10 cellular contexts compared by ENCODE assay signal in genomic region chr5:142644640-142645361, GRCh38. TPM values are rescaled to one million over a fixed set of nuclear protein-coding genes. Genes with fewer than 3 reads are reported as not detected.
DNase-seq lines count a peak whose midpoint lies in the region; ATAC-seq and TF ChIP-seq lines count a peak whose summit lies in the region.
"Had no signal": no experiment of that assay in that cellular context is flagged by ENCODE, and none has a peak within 500 bp of the region (broad histone marks: within the 10 kb centered on the region; RNA-seq: fewer than 3 reads in every experiment).

No MANE protein-coding gene starts in this region.

- H3K36me3 Mint-ChIP-seq in activated T-helper 17 cell treated with anti-CD3 and anti-CD28 coated beads, Interleukin-2, amount 50 U/mL, for 72 hours (ENCODE audit: low read depth) = no peaks in the 10 kb centered on the region
- no peaks in the 10 kb centered on the region for H3K36me3 Mint-ChIP-seq in stimulated activated effector memory CD8-positive, alpha-beta T cell treated with anti-CD3 and anti-CD28 coated beads, Interleukin-12 subunit alpha, Interleukin-12 subunit beta, amount 100 ng/mL, for 72 hours

- no peak overlapping the region for H3K4me3 Mint-ChIP-seq in activated T-helper 17 cell treated with anti-CD3 and anti-CD28 coated beads, Interleukin-2, amount 50 U/mL, for 72 hours
- H3K4me3 Mint-ChIP-seq in stimulated activated effector memory CD8-positive, alpha-beta T cell treated with anti-CD3 and anti-CD28 coated beads, Interleukin-12 subunit alpha, Interleukin-12 subunit beta, amount 100 ng/mL, for 72 hours = no peak overlapping the region

- POLR2A ChIA-PET in HEK293T (lab: Yijun Ruan, JAX) = interaction anchor here (1.2 kb wide), 1 partner anchor 28 kb away, joined by 3 read pairs; no protein-coding TSS in a partner anchor

- no peak overlapping the region for H3K27ac Mint-ChIP-seq in activated T-helper 17 cell treated with anti-CD3 and anti-CD28 coated beads, Interleukin-2, amount 50 U/mL, for 72 hours
- no peak overlapping the region for H3K27ac Mint-ChIP-seq in stimulated activated effector memory CD8-positive, alpha-beta T cell treated with anti-CD3 and anti-CD28 coated beads, Interleukin-12 subunit alpha, Interleukin-12 subunit beta, amount 100 ng/mL, for 72 hours

- peak; percentile 45 for ATAC-seq in activated T-helper 17 cell treated with anti-CD3 and anti-CD28 coated beads, Interleukin-2, amount 50 U/mL, for 72 hours (replicated peaks)
- ATAC-seq in left cardiac atrium (peak; percentile 84 to 98), GM21526 (IDR thresholded peaks at IDR 0.05; ENCODE audit: low FRiP score, unreplicated experiment) (no peak), HG03025 (IDR thresholded peaks at IDR 0.05; ENCODE audit: low FRiP score, unreplicated experiment) (no peak)
- peak; percentile 55 for ATAC-seq in stimulated activated effector memory CD8-positive, alpha-beta T cell treated with anti-CD3 and anti-CD28 coated beads, Interleukin-12 subunit alpha, Interleukin-12 subunit beta, amount 100 ng/mL, for 72 hours

- H3K27me3 Mint-ChIP-seq in activated T-helper 17 cell treated with anti-CD3 and anti-CD28 coated beads, Interleukin-2, amount 50 U/mL, for 72 hours = peaks cover 18% of the 10 kb centered on the region

- H3K4me1 Mint-ChIP-seq in activated T-helper 17 cell treated with anti-CD3 and anti-CD28 coated beads, Interleukin-2, amount 50 U/mL, for 72 hours = peaks cover 4% of the 10 kb centered on the region
- no peaks in the 10 kb centered on the region for H3K4me1 Mint-ChIP-seq in stimulated activated effector memory CD8-positive, alpha-beta T cell treated with anti-CD3 and anti-CD28 coated beads, Interleukin-12 subunit alpha, Interleukin-12 subunit beta, amount 100 ng/mL, for 72 hours

- H3K9me3 Mint-ChIP-seq in activated T-helper 17 cell treated with anti-CD3 and anti-CD28 coated beads, Interleukin-2, amount 50 U/mL, for 72 hours = no peaks in the 10 kb centered on the region
- no peaks in the 10 kb centered on the region for H3K9me3 Mint-ChIP-seq in stimulated activated effector memory CD8-positive, alpha-beta T cell treated with anti-CD3 and anti-CD28 coated beads, Interleukin-12 subunit alpha, Interleukin-12 subunit beta, amount 100 ng/mL, for 72 hours

- DNase-seq in HEK293T (ENCODE audit: extremely low spot score) (peak; percentile 32), left cardiac atrium (peak; percentile 58), NCI-H2029 (lab: John Stamatoyannopoulos, UW) (no peak)
- DNase-seq in stimulated activated effector memory CD8-positive, alpha-beta T cell treated with anti-CD3 and anti-CD28 coated beads, Interleukin-12 subunit alpha, Interleukin-12 subunit beta, amount 100 ng/mL, for 72 hours (ENCODE audit: low spot score in 2 of 2) = no peak
- no peak for DNase-seq in activated CD4-positive, CD25-positive, alpha-beta regulatory T cell treated with anti-CD3 and anti-CD28 coated beads, Interleukin-2, amount 50 U/mL, for 72 hours
- DNase-seq: erythroblast, KBM-7 had no signal

- CTCF ChIA-PET in HEK293T (lab: Yijun Ruan, JAX) = interaction anchor here (0.6 to 4.0 kb wide), 8 partner anchors 9 to 651 kb away, joined by 3 to 37 read pairs (median 5); no protein-coding TSS in a partner anchor

- intact Hi-C loops in left cardiac atrium (cut with DNase I) = no loop called here

TF ChIP-seq in HEK293T, 16 proteins besides CTCF, POLR2A, EP300 and RAD21:
- TF ChIP-seq LEF1 (IDR thresholded peaks at IDR 0.05; ENCODE audit: borderline replicate concordance) (no peak), SUZ12 (IDR thresholded peaks at IDR 0.05) (no peak), FOXA1 (IDR thresholded peaks at IDR 0.05) (no peak), SP1 (IDR thresholded peaks at IDR 0.05) (no peak), ARNT (IDR thresholded peaks at IDR 0.05) (no peak), TARDBP (IDR thresholded peaks at IDR 0.05) (no peak)
- TF ChIP-seq, protein P1, sequence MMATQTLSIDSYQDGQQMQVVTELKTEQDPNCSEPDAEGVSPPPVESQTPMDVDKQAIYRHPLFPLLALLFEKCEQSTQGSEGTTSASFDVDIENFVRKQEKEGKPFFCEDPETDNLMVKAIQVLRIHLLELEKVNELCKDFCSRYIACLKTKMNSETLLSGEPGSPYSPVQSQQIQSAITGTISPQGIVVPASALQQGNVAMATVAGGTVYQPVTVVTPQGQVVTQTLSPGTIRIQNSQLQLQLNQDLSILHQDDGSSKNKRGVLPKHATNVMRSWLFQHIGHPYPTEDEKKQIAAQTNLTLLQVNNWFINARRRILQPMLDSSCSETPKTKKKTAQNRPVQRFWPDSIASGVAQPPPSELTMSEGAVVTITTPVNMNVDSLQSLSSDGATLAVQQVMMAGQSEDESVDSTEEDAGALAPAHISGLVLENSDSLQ (IDR thresholded peaks at IDR 0.05) = peak; percentile 74
TF ChIP-seq in HEK293T: peak in this region for 1.

RNA-seq across cellular contexts. Expression of gene FGF1, which starts 41.1 kb away (rescaled TPM):
- total RNA-seq in activated T-helper 17 cell treated with anti-CD3 and anti-CD28 coated beads, Interleukin-2, amount 50 U/mL, for 72 hours = not detected
- 10 to 100 TPM; 33.9 to 39.9 TPM for total RNA-seq in left cardiac atrium

Comparison
In these comparisons a context has a peak if more than half of its experiments do, and no peak if none do; other contexts are left out.
1. DNase-seq: peak in HEK293T (single experiment) and left cardiac atrium (single experiment); none in stimulated activated effector memory CD8-positive, alpha-beta T cell treated with anti-CD3 and anti-CD28 coated beads, Interleukin-12 subunit alpha, Interleukin-12 subunit beta, amount 100 ng/mL, for 72 hours (0 of 2), NCI-H2029 (single experiment) and activated CD4-positive, CD25-positive, alpha-beta regulatory T cell treated with anti-CD3 and anti-CD28 coated beads, Interleukin-2, amount 50 U/mL, for 72 hours (single experiment).
2. ATAC-seq: peak in activated T-helper 17 cell treated with anti-CD3 and anti-CD28 coated beads, Interleukin-2, amount 50 U/mL, for 72 hours (single experiment), left cardiac atrium (2 of 2) and stimulated activated effector memory CD8-positive, alpha-beta T cell treated with anti-CD3 and anti-CD28 coated beads, Interleukin-12 subunit alpha, Interleukin-12 subunit beta, amount 100 ng/mL, for 72 hours (single experiment); none in GM21526 (single experiment) and HG03025 (single experiment).
3. RNA of gene FGF1, which starts 41.1 kb away (total RNA-seq): 33.9 to 39.9 TPM in left cardiac atrium; not detected in activated T-helper 17 cell treated with anti-CD3 and anti-CD28 coated beads, Interleukin-2, amount 50 U/mL, for 72 hours; every median in the first group is over 10 times any median in the second.